In genomic region chr15:47964229-47964628, GRCh38 we compare ENCODE assay signal across 28 cellular contexts.
"Had no signal": no experiment of that assay in that cellular context is flagged by ENCODE, and none has a peak within 500 bp of the region (broad histone marks: within the 10 kb centered on the region; RNA-seq: fewer than 3 reads in every experiment).

No MANE protein-coding gene starts in this region.

- H3K36me3 Mint-ChIP-seq: activated naive CD4-positive, alpha-beta T cell treated with anti-CD3 and anti-CD28 coated beads, Interleukin-2, amount 10 ng/mL, durations not matched to agents 7 days and 5 days; activated naive CD8-positive, alpha-beta T cell treated with anti-CD3 and anti-CD28 coated beads for 36 hours; IgD-negative memory B cell had no signal

- H3K9me3 Mint-ChIP-seq: activated CD4-positive, alpha-beta memory T cell treated with anti-CD3 and anti-CD28 coated beads, Interleukin-2, amount 10 ng/mL, durations not matched to agents 7 days and 5 days; activated naive CD4-positive, alpha-beta T cell treated with anti-CD3 and anti-CD28 coated beads, Interleukin-2, amount 10 ng/mL, durations not matched to agents 7 days and 5 days; activated naive CD8-positive, alpha-beta T cell treated with anti-CD3 and anti-CD28 coated beads for 36 hours; activated T-helper 2 cell treated with anti-CD3 and anti-CD28 coated beads, Interferon-gamma antibody, Interleukin-2, Interleukin-4, amounts not matched to agents 10 μg/mL and 5 μg/mL and 100 μg/mL, durations not matched to agents 14 hours and 24 hours and 36 hours had no signal

- H3K4me3 ChIP-seq: SK-N-MC had no signal

- H3K27ac Mint-ChIP-seq: activated CD4-positive, alpha-beta memory T cell treated with anti-CD3 and anti-CD28 coated beads, Interleukin-2, amount 10 ng/mL, durations not matched to agents 7 days and 5 days; activated CD4-positive, alpha-beta T cell treated with anti-CD3 and anti-CD28 coated beads for 36 hours; activated naive CD4-positive, alpha-beta T cell treated with anti-CD3 and anti-CD28 coated beads, Interleukin-2, amount 10 ng/mL, durations not matched to agents 7 days and 5 days; activated naive CD8-positive, alpha-beta T cell treated with anti-CD3 and anti-CD28 coated beads for 36 hours; activated T-helper 2 cell treated with anti-CD3 and anti-CD28 coated beads, Interferon-gamma antibody, Interleukin-2, Interleukin-4, amounts not matched to agents 10 μg/mL and 5 μg/mL and 100 μg/mL, durations not matched to agents 14 hours and 24 hours and 36 hours; IgD-negative memory B cell had no signal

- H3K27ac ChIP-seq: SK-N-MC, VCaP had no signal

- H3K4me3 Mint-ChIP-seq: activated CD4-positive, alpha-beta memory T cell treated with anti-CD3 and anti-CD28 coated beads, Interleukin-2, amount 10 ng/mL, durations not matched to agents 7 days and 5 days; activated CD4-positive, alpha-beta T cell treated with anti-CD3 and anti-CD28 coated beads for 36 hours; activated naive CD4-positive, alpha-beta T cell treated with anti-CD3 and anti-CD28 coated beads, Interleukin-2, amount 10 ng/mL, durations not matched to agents 7 days and 5 days; activated naive CD8-positive, alpha-beta T cell treated with anti-CD3 and anti-CD28 coated beads for 36 hours; IgD-negative memory B cell had no signal

- DNase-seq: activated CD4-positive, alpha-beta memory T cell treated with anti-CD3 and anti-CD28 coated beads, Interleukin-2, amount 10 ng/mL, durations not matched to agents 7 days and 5 days; activated CD4-positive, alpha-beta T cell treated with anti-CD3 and anti-CD28 coated beads for 36 hours; activated CD4-positive, alpha-beta T cell treated with anti-CD3 and anti-CD28 coated beads, Interleukin-2, amount 50 U/mL, for 1 hour; activated CD4-positive, CD25-positive, alpha-beta regulatory T cell; activated gamma-delta T cell treated with Interleukin-2 at 50 U/mL for 16 hours; activated naive CD4-positive, alpha-beta T cell treated with anti-CD3 and anti-CD28 coated beads, Interleukin-2, amount 10 ng/mL, durations not matched to agents 7 days and 5 days; activated naive CD8-positive, alpha-beta T cell treated with anti-CD3 and anti-CD28 coated beads for 36 hours; activated T-cell treated with anti-CD3 and anti-CD28 coated beads for 4 hours; activated T-cell treated with anti-CD3 and anti-CD28 coated beads, Interleukin-2, amount 50 U/mL, for 48 hours; caudate nucleus; KG1; NCI-H1048; NCI-H1694 treated with DMSO at 0.1 percent for 48 hours; NCI-H2029 treated with DMSO at 0.1 percent for 48 hours; NCI-H2171; NCI-H226; NCI-H510A treated with DMSO at 0.1 percent for 48 hours; NCI-H774; NK-92 treated with Interleukin-12 subunit alpha and Interleukin-12 subunit beta, amount 100 ng/mL, for 24 hours; OCI-M1; RPMI8226; T-helper 1 cell had no signal

- ATAC-seq: activated CD4-positive, alpha-beta T cell treated with anti-CD3 and anti-CD28 coated beads for 36 hours; Panc1; Right ventricle myocardium inferior had no signal
